In the genomic region with DNA sequence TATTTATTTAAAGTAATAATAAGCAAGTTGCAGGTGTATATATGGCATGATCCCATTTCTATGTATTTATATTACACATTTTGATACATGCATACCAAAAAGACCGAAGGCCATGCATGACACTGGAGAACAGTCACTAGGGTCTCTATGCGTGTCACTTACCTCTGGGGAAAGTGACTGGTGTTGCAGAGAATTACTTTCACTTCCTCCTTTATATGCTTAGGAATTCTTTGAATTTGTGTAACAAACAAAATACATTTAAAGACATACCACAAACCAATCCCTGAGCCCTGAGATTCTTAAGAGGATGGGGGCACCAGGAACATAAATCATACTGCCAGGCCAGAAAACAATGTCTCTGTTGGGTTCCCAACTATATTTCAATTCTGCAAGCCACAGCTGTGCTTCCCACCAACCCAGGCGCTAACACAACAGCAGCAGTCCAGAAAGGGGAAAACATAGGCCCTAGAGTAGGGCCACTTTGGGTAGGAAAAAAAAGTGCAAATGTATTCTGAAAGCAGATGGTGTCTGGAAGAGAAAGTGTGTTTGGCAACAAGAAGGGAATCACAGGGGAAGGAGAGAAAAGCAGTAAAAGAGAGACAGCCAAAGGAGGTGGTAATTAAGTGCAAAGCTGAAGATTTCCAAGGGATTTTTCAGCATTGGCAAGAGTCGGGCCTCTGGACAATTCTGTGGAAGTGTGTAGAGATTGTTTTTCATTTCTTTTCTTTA, we compare ENCODE assay signal across 17 cellular contexts. TPM values are rescaled to one million over a fixed set of nuclear protein-coding genes. Genes with fewer than 3 reads are reported as not detected.
DNase-seq lines count a peak whose midpoint lies in the region; ATAC-seq and TF ChIP-seq lines count a peak whose summit lies in the region.
"Had no signal": no experiment of that assay in that cellular context is flagged by ENCODE, and none has a peak within 500 bp of the region (broad histone marks: within the 10 kb centered on the region; RNA-seq: fewer than 3 reads in every experiment).

No MANE protein-coding gene starts in this region.

- H3K4me3 ChIP-seq in DND-41 (ENCODE audit: low read depth in 1 of 2, low read length in 2 of 2) (no peak overlapping the region), HUES64 (ENCODE audit: low read length) (no peak overlapping the region), osteoblast (ENCODE audit: insufficient read depth, low read length) (no peak overlapping the region)
- H3K4me3 ChIP-seq: psoas muscle, thoracic aorta had no signal

- H3K27me3 Mint-ChIP-seq in nephron (ENCODE audit: low read depth), result peaks cover 5% of the 10 kb centered on the region
- H3K27me3 Mint-ChIP-seq in osteocyte (ENCODE audit: unreplicated experiment), result peaks cover 16% of the 10 kb centered on the region

- H2AFZ ChIP-seq in DND-41 (ENCODE audit: low read depth, low read length) (0 out of 2 replicates have a peak overlapping the region, but pooled peaks have one; percentile 10), osteoblast (ENCODE audit: low read length) (no peak overlapping the region)

- no peak for DNase-seq in DND-41
- DNase-seq in caudate nucleus (lab: John Stamatoyannopoulos, UW), result no peak
- no peak for DNase-seq in NCI-H526 (lab: John Stamatoyannopoulos, UW)
- DNase-seq in osteoblast (ENCODE audit: insufficient read length, low spot score, missing footprints), result no peak
- no peak for DNase-seq in SK-N-DZ (ENCODE audit: low spot score)
- no peak for DNase-seq in osteocyte (ENCODE audit: extremely low spot score, unreplicated experiment)
- DNase-seq: activated CD4-positive, alpha-beta T cell treated with anti-CD3 and anti-CD28 coated beads for 36 hours; activated naive CD8-positive, alpha-beta T cell treated with anti-CD3 and anti-CD28 coated beads, Interleukin-2, amount 10 ng/mL, durations not matched to agents 7 days and 5 days; CD4-positive, CD25-positive, alpha-beta regulatory T cell; NCI-H1048; psoas muscle; stimulated activated CD4-positive, alpha-beta T cell treated with anti-CD3 and anti-CD28 coated beads, Interleukin-15, amount 100 ng/mL, for 24 hours; T-helper 2 cell had no signal

- H3K36me3 ChIP-seq in DND-41 (ENCODE audit: insufficient read depth, low read length) (no peaks in the 10 kb centered on the region), HUES64 (ENCODE audit: insufficient read depth, low read length) (no peaks in the 10 kb centered on the region), osteoblast (ENCODE audit: insufficient read depth, low read length) (no peaks in the 10 kb centered on the region)
- H3K36me3 ChIP-seq: thoracic aorta had no signal

- H3K4me1 ChIP-seq in DND-41 (ENCODE audit: insufficient read depth, low read length), result peaks cover 6% of the 10 kb centered on the region; the same call in 1 of the 2 replicates
- peaks cover 16% of the 10 kb centered on the region for H3K4me1 ChIP-seq in HUES64 (ENCODE audit: insufficient read depth, low read length)
- no peaks in the 10 kb centered on the region for H3K4me1 ChIP-seq in osteoblast (ENCODE audit: insufficient read depth, low read length)
- H3K4me1 ChIP-seq: psoas muscle had no signal

- H3K4me1 Mint-ChIP-seq in nephron (peaks cover 58% of the 10 kb centered on the region), osteocyte (ENCODE audit: unreplicated experiment) (no peaks in the 10 kb centered on the region)
- H3K4me1 Mint-ChIP-seq: activated naive CD8-positive, alpha-beta T cell treated with anti-CD3 and anti-CD28 coated beads, Interleukin-2, amount 10 ng/mL, durations not matched to agents 7 days and 5 days; CD4-positive, CD25-positive, alpha-beta regulatory T cell had no signal

- H3K79me2 ChIP-seq in DND-41 (ENCODE audit: insufficient read depth, low read length) (no peaks in the 10 kb centered on the region), osteoblast (ENCODE audit: insufficient read depth, low read length) (no peaks in the 10 kb centered on the region)

- 86% methylated on average over 4 of the region's 4 CpGs for whole genome bisulfite sequencing in HUES64

- H3K27me3 ChIP-seq in DND-41 (ENCODE audit: insufficient read depth, low read length, poor library complexity) (no peaks in the 10 kb centered on the region), HUES64 (ENCODE audit: insufficient read depth, low read length) (no peaks in the 10 kb centered on the region), osteoblast (ENCODE audit: insufficient read depth, low read length) (no peaks in the 10 kb centered on the region)

- H3K36me3 Mint-ChIP-seq in nephron (ENCODE audit: low read depth) (no peaks in the 10 kb centered on the region), osteocyte (ENCODE audit: unreplicated experiment) (no peaks in the 10 kb centered on the region)
- H3K36me3 Mint-ChIP-seq: activated naive CD8-positive, alpha-beta T cell treated with anti-CD3 and anti-CD28 coated beads, Interleukin-2, amount 10 ng/mL, durations not matched to agents 7 days and 5 days; CD4-positive, CD25-positive, alpha-beta regulatory T cell had no signal

- peak overlapping the region; percentile 81 to 93 (median 91) for H3K27ac Mint-ChIP-seq in nephron
- no peak overlapping the region for H3K27ac Mint-ChIP-seq in osteocyte (ENCODE audit: unreplicated experiment)
- H3K27ac Mint-ChIP-seq: activated CD4-positive, alpha-beta T cell treated with anti-CD3 and anti-CD28 coated beads for 36 hours; activated naive CD8-positive, alpha-beta T cell treated with anti-CD3 and anti-CD28 coated beads, Interleukin-2, amount 10 ng/mL, durations not matched to agents 7 days and 5 days; CD4-positive, CD25-positive, alpha-beta regulatory T cell had no signal

- H3K27ac ChIP-seq in DND-41 (ENCODE audit: low read length), result no peak overlapping the region
- peak overlapping the region; percentile 45 for H3K27ac ChIP-seq in HUES64 (ENCODE audit: low read depth, low read length)
- H3K27ac ChIP-seq in caudate nucleus (ENCODE audit: low read depth, low read length), result peak overlapping the region; percentile 38
- H3K27ac ChIP-seq in osteoblast (ENCODE audit: low read depth, low read length), result no peak overlapping the region
- H3K27ac ChIP-seq: psoas muscle, thoracic aorta had no signal

- no peak overlapping the region for H3K9ac ChIP-seq in DND-41 (ENCODE audit: low read depth, low read length)
- H3K9ac ChIP-seq in HUES64 (ENCODE audit: low read depth, low read length), result 0 out of 2 replicates have a peak overlapping the region, but pooled peaks have one; percentile 17

- no peak for ATAC-seq in DND-41 (ENCODE audit: insufficient read depth, low read depth)

- TF ChIP-seq CTCF in DND-41 (IDR thresholded peaks at IDR 0.05; ENCODE audit: borderline replicate concordance, extremely low read depth, low read length, poor library complexity, severe bottlenecking) (no peak), nephron (IDR thresholded peaks at IDR 0.05; ENCODE audit: unreplicated experiment in 3 of 3) (no peak), osteoblast (IDR thresholded peaks at IDR 0.05; ENCODE audit: extremely low read depth, low read depth, low read length) (no peak), osteocyte (IDR thresholded peaks at IDR 0.05) (no peak)

- no peaks in the 10 kb centered on the region for H3K9me3 ChIP-seq in DND-41 (ENCODE audit: insufficient read depth, low read length, severe bottlenecking)
- H3K9me3 ChIP-seq in HUES64 (ENCODE audit: insufficient read depth, low read depth, low read length), result no peaks in the 10 kb centered on the region
- H3K9me3 ChIP-seq in osteoblast (ENCODE audit: low read depth, low read length), result no peaks in the 10 kb centered on the region
- H3K9me3 ChIP-seq: psoas muscle, thoracic aorta had no signal

- H3K4me3 Mint-ChIP-seq in nephron, result peak overlapping the region in 1 of 3 experiments; percentile 13
- no peak overlapping the region for H3K4me3 Mint-ChIP-seq in osteocyte (ENCODE audit: unreplicated experiment)
- H3K4me3 Mint-ChIP-seq: activated CD4-positive, alpha-beta T cell treated with anti-CD3 and anti-CD28 coated beads for 36 hours; activated naive CD8-positive, alpha-beta T cell treated with anti-CD3 and anti-CD28 coated beads, Interleukin-2, amount 10 ng/mL, durations not matched to agents 7 days and 5 days; CD4-positive, CD25-positive, alpha-beta regulatory T cell had no signal

- H3K9me3 Mint-ChIP-seq in nephron (no peaks in the 10 kb centered on the region), osteocyte (ENCODE audit: unreplicated experiment) (no peaks in the 10 kb centered on the region)
- H3K9me3 Mint-ChIP-seq: activated naive CD8-positive, alpha-beta T cell treated with anti-CD3 and anti-CD28 coated beads, Interleukin-2, amount 10 ng/mL, durations not matched to agents 7 days and 5 days had no signal

- H4K20me1 ChIP-seq in DND-41 (ENCODE audit: insufficient read depth, low read length) (no peaks in the 10 kb centered on the region), osteoblast (ENCODE audit: insufficient read depth, low read length) (no peaks in the 10 kb centered on the region)

- H3K4me2 ChIP-seq in DND-41 (ENCODE audit: insufficient read depth, low read length) (no peak overlapping the region), osteoblast (ENCODE audit: insufficient read depth, low read length) (no peak overlapping the region)

RNA-seq across cellular contexts. Expression of gene HYDIN, which starts 24.5 kb away (rescaled TPM):
- 0.85 TPM for polyA plus RNA-seq in HUES64 (2013, experiment 1 of 2)
- polyA plus RNA-seq in HUES64 (2013, experiment 2 of 2), result 1.3 TPM
- total RNA-seq in osteoblast, result 2.9 and 3.2 TPM in 2 replicates
- not detected in 2 replicates for polyA plus RNA-seq in SK-N-DZ (2014; cell fraction: cytosol; rRNA removed)
- 0.19 TPM in 1 of 2 replicates, not detected in the other for polyA plus RNA-seq in SK-N-DZ (2014; cell fraction: nucleus; rRNA removed)
- not detected in 2 replicates for total RNA-seq in osteocyte
- total RNA-seq: activated naive CD8-positive, alpha-beta T cell treated with anti-CD3 and anti-CD28 coated beads, Interleukin-2, amount 10 ng/mL, durations not matched to agents 7 days and 5 days; CD4-positive, CD25-positive, alpha-beta regulatory T cell; HepG2 had no signal
- polyA plus RNA-seq: CD4-positive, CD25-positive, alpha-beta regulatory T cell; HepG2 had no signal

RNA-seq across cellular contexts. Expression of gene CMTR2, which starts 34.2 kb away (rescaled TPM):
- polyA plus RNA-seq in HUES64 (2013, experiment 1 of 2), result 10.6 TPM
- polyA plus RNA-seq in HUES64 (2013, experiment 2 of 2), result 11.2 TPM
- total RNA-seq in osteoblast (37.1 and 39.1 TPM in 2 replicates), osteocyte (19.1 and 22.8 TPM in 2 replicates)
- polyA plus RNA-seq in SK-N-DZ (2014; cell fraction: cytosol; rRNA removed), result 19.1 and 22.2 TPM in 2 replicates
- polyA plus RNA-seq in SK-N-DZ (2014; cell fraction: nucleus; rRNA removed), result 19.1 and 32.4 TPM in 2 replicates

Comparison
In these comparisons a context has a peak if more than half of its experiments do, and no peak if none do; other contexts are left out.
1. H3K27ac ChIP-seq: peak in HUES64 (single experiment) and caudate nucleus (single experiment); none in DND-41 (single experiment) and osteoblast (single experiment).